In genomic region chr2:107380912-107381311, GRCh38 we compare ENCODE assay signal across 18 cellular contexts.
"Had no signal": no experiment of that assay in that cellular context is flagged by ENCODE, and none has a peak within 500 bp of the region (broad histone marks: within the 10 kb centered on the region; RNA-seq: fewer than 3 reads in every experiment).

No MANE protein-coding gene starts in this region.

- H3K9me3 ChIP-seq: spleen, upper lobe of left lung had no signal

- H3K4me3 ChIP-seq: spleen, upper lobe of left lung had no signal

- H3K27me3 Mint-ChIP-seq: activated naive CD8-positive, alpha-beta T cell treated with anti-CD3 and anti-CD28 coated beads, Interleukin-2, amount 50 U/mL, for 24 hours; naive thymus-derived CD4-positive, alpha-beta T cell; progenitor cell of endocrine pancreas; stimulated activated memory B cell treated with anti-CD40 and anti-IgM and Interleukin-4, amounts not matched to agents 10 μg/mL and 1 μg/mL and 100 μg/mL, for 72 hours had no signal

- H3K27me3 ChIP-seq: spleen, upper lobe of left lung had no signal

- H3K27ac ChIP-seq: spleen, upper lobe of left lung had no signal

- H3K27ac Mint-ChIP-seq: activated naive CD8-positive, alpha-beta T cell treated with anti-CD3 and anti-CD28 coated beads, Interleukin-2, amount 50 U/mL, for 24 hours; activated T-helper 1 cell treated with anti-CD3 and anti-CD28 coated beads, Interleukin-12 subunit alpha, Interleukin-12 subunit beta, Interleukin-2, Interleukin-4 antibody, amounts not matched to agents 30 ng/mL and 10 ng/mL and 1 ng/mL, durations not matched to agents 14 hours and 24 hours and 36 hours; naive thymus-derived CD4-positive, alpha-beta T cell; progenitor cell of endocrine pancreas; stimulated activated memory B cell treated with anti-CD40 and anti-IgM and Interleukin-4, amounts not matched to agents 10 μg/mL and 1 μg/mL and 100 μg/mL, for 72 hours had no signal

- H3K36me3 Mint-ChIP-seq: naive thymus-derived CD4-positive, alpha-beta T cell; stimulated activated memory B cell treated with anti-CD40 and anti-IgM and Interleukin-4, amounts not matched to agents 10 μg/mL and 1 μg/mL and 100 μg/mL, for 72 hours had no signal

- H3K4me1 Mint-ChIP-seq: activated naive CD8-positive, alpha-beta T cell treated with anti-CD3 and anti-CD28 coated beads, Interleukin-2, amount 50 U/mL, for 24 hours; naive thymus-derived CD4-positive, alpha-beta T cell; stimulated activated memory B cell treated with anti-CD40 and anti-IgM and Interleukin-4, amounts not matched to agents 10 μg/mL and 1 μg/mL and 100 μg/mL, for 72 hours had no signal

- H3K36me3 ChIP-seq: spleen, upper lobe of left lung had no signal

- H3K4me1 ChIP-seq: spleen, upper lobe of left lung had no signal

- DNase-seq: activated CD4-positive, alpha-beta T cell treated with anti-CD3 and anti-CD28 coated beads for 4 hours; activated naive CD4-positive, alpha-beta T cell; activated naive CD8-positive, alpha-beta T cell treated with anti-CD3 and anti-CD28 coated beads, Interleukin-2, amount 50 U/mL, for 24 hours; central memory CD4-positive, alpha-beta T cell; cortex of kidney; effector memory CD4-positive, alpha-beta T cell; erythroblast; glutamatergic neuron; left colon; naive thymus-derived CD4-positive, alpha-beta T cell; right cardiac atrium; spleen; stimulated activated CD4-positive, alpha-beta T cell treated with anti-CD3 and anti-CD28 coated beads, Interleukin-1b, Interleukin-23, amount 100 ng/mL, for 48 hours; T-helper 9 cell; upper lobe of left lung had no signal

- ATAC-seq: activated naive CD8-positive, alpha-beta T cell treated with anti-CD3 and anti-CD28 coated beads, Interleukin-2, amount 50 U/mL, for 24 hours; left colon; naive thymus-derived CD4-positive, alpha-beta T cell; right cardiac atrium; stimulated activated memory B cell treated with anti-CD40 and anti-IgM and Interleukin-4, amounts not matched to agents 10 μg/mL and 1 μg/mL and 100 μg/mL, for 72 hours had no signal

- H3K4me3 Mint-ChIP-seq: activated naive CD8-positive, alpha-beta T cell treated with anti-CD3 and anti-CD28 coated beads, Interleukin-2, amount 50 U/mL, for 24 hours; activated T-helper 1 cell treated with anti-CD3 and anti-CD28 coated beads, Interleukin-12 subunit alpha, Interleukin-12 subunit beta, Interleukin-2, Interleukin-4 antibody, amounts not matched to agents 30 ng/mL and 10 ng/mL and 1 ng/mL, durations not matched to agents 14 hours and 24 hours and 36 hours; naive thymus-derived CD4-positive, alpha-beta T cell; stimulated activated memory B cell treated with anti-CD40 and anti-IgM and Interleukin-4, amounts not matched to agents 10 μg/mL and 1 μg/mL and 100 μg/mL, for 72 hours had no signal
